In genomic region chr3:185865277-185865676, GRCh38 we compare ENCODE assay signal across 1 cellular context.
TF ChIP-seq lines count a peak whose summit lies in the region.

No MANE protein-coding gene starts in this region.

TF ChIP-seq in HepG2, 621 proteins besides CTCF, POLR2A, EP300 and RAD21:
- TF ChIP-seq ZKSCAN1 (IDR thresholded peaks at IDR 0.05; ENCODE audit: low read length), result no peak
- no peak for TF ChIP-seq PAF1 (CRISPR knock-in tag; IDR thresholded peaks at IDR 0.05)
- TF ChIP-seq ZNF670 (CRISPR knock-in tag; IDR thresholded peaks at IDR 0.05; ENCODE audit: borderline replicate concordance), result no peak
- no peak for TF ChIP-seq ZBTB42 (CRISPR knock-in tag; IDR thresholded peaks at IDR 0.05)
- TF ChIP-seq NPAS2 (CRISPR knock-in tag; IDR thresholded peaks at IDR 0.05; ENCODE audit: borderline replicate concordance), result no peak
- no peak for TF ChIP-seq ZNF432 (CRISPR knock-in tag; IDR thresholded peaks at IDR 0.05; ENCODE audit: borderline replicate concordance)
- no peak for TF ChIP-seq NR3C1 (CRISPR knock-in tag; IDR thresholded peaks at IDR 0.05)
- TF ChIP-seq ZNF7 (CRISPR knock-in tag; IDR thresholded peaks at IDR 0.05), result no peak
- no peak for TF ChIP-seq THRA (CRISPR knock-in tag; IDR thresholded peaks at IDR 0.05; ENCODE audit: borderline replicate concordance)
